Comparison of ENCODE assay signal across 18 cellular contexts in genomic region chr1:203555046-203555445, GRCh38.
DNase-seq lines count a peak whose midpoint lies in the region; ATAC-seq, FAIRE-seq and TF ChIP-seq lines count a peak whose summit lies in the region.
"Had no signal": no experiment of that assay in that cellular context is flagged by ENCODE, and none has a peak within 500 bp of the region (broad histone marks: within the 10 kb centered on the region; RNA-seq: fewer than 3 reads in every experiment).

No MANE protein-coding gene starts in this region.

- no peaks in the 10 kb centered on the region for H3K79me2 ChIP-seq in astrocyte (ENCODE audit: insufficient read depth, low read length)

- H3K4me3 ChIP-seq in astrocyte (ENCODE audit: insufficient read depth, low read depth, low read length) = no peak overlapping the region
- H3K4me3 ChIP-seq in rectal smooth muscle tissue (ENCODE audit: low read length) = peak overlapping the region; percentile 38

- peak overlapping the region; percentile 97 for H3K27ac ChIP-seq in astrocyte (ENCODE audit: low read depth, low read length)
- peak overlapping the region; percentile 96 for H3K27ac ChIP-seq in rectal smooth muscle tissue (ENCODE audit: low read depth, low read length)

- H3K4me1 ChIP-seq in astrocyte (ENCODE audit: insufficient read depth, low read length) (peaks cover 44% of the 10 kb centered on the region), rectal smooth muscle tissue (ENCODE audit: control insufficient read depth, insufficient read depth, low read length) (peaks cover 56% of the 10 kb centered on the region)

- peak overlapping the region; percentile 82 for H3K4me2 ChIP-seq in astrocyte (ENCODE audit: low read length)

- H3K36me3 ChIP-seq in astrocyte (ENCODE audit: insufficient read depth, low read length) (no peaks in the 10 kb centered on the region), rectal smooth muscle tissue (ENCODE audit: control insufficient read depth, insufficient read depth, low read length) (no peaks in the 10 kb centered on the region)

- no peak overlapping the region for H3K4me3 Mint-ChIP-seq in astrocyte (ENCODE audit: unreplicated experiment)
- H3K4me3 Mint-ChIP-seq in endothelial cell (ENCODE audit: unreplicated experiment) = no peak overlapping the region
- H3K4me3 Mint-ChIP-seq: activated CD4-positive, alpha-beta memory T cell treated with anti-CD3 and anti-CD28 coated beads, Interleukin-2, amount 10 ng/mL, durations not matched to agents 7 days and 5 days; natural killer cell; T-helper 2 cell treated with Interferon-gamma antibody and Interleukin-4, amounts not matched to agents 5 μg/mL and 100 μg/mL, for 36 hours had no signal

- H3K9ac ChIP-seq in astrocyte (ENCODE audit: low read length) = peak overlapping the region; percentile 80
- no peak overlapping the region for H3K9ac ChIP-seq in rectal smooth muscle tissue (ENCODE audit: low read length)

- no peaks in the 10 kb centered on the region for H3K9me3 Mint-ChIP-seq in astrocyte (ENCODE audit: unreplicated experiment)
- no peaks in the 10 kb centered on the region for H3K9me3 Mint-ChIP-seq in endothelial cell (ENCODE audit: unreplicated experiment)
- H3K9me3 Mint-ChIP-seq: activated CD4-positive, alpha-beta memory T cell treated with anti-CD3 and anti-CD28 coated beads, Interleukin-2, amount 10 ng/mL, durations not matched to agents 7 days and 5 days; natural killer cell; T-helper 2 cell treated with Interferon-gamma antibody and Interleukin-4, amounts not matched to agents 5 μg/mL and 100 μg/mL, for 36 hours had no signal

- H3K36me3 Mint-ChIP-seq in astrocyte (ENCODE audit: low read depth, unreplicated experiment) = no peaks in the 10 kb centered on the region
- peaks cover 4% of the 10 kb centered on the region for H3K36me3 Mint-ChIP-seq in endothelial cell (ENCODE audit: low read depth, unreplicated experiment)
- H3K36me3 Mint-ChIP-seq: natural killer cell had no signal

- DNase-seq in AG20443 (ENCODE audit: low spot score) = peak; percentile 56
- no peak for DNase-seq in astrocyte (ENCODE audit: low read depth)
- DNase-seq in left ventricle myocardium superior = no peak
- no peak for DNase-seq in occipital lobe (lab: John Stamatoyannopoulos, UW)
- DNase-seq in effector CD4-positive, alpha-beta T cell = no peak
- no peak for DNase-seq in endothelial cell (ENCODE audit: low spot score)
- DNase-seq: activated CD4-positive, alpha-beta memory T cell treated with anti-CD3 and anti-CD28 coated beads, Interleukin-2, amount 10 ng/mL, durations not matched to agents 7 days and 5 days; activated effector memory CD4-positive, alpha-beta T cell treated with anti-CD3 and anti-CD28 coated beads, Interleukin-2, amount 50 U/mL, for 16 hours; central memory CD4-positive, alpha-beta T cell; DND-41; erythroblast; MV-4-11; natural killer cell; NCI-H446 had no signal

- TF ChIP-seq CTCF in astrocyte (IDR thresholded peaks at IDR 0.05; ENCODE audit: insufficient read depth, low read depth, low read length) (no peak), endothelial cell (IDR thresholded peaks at IDR 0.05; ENCODE audit: unreplicated experiment) (no peak)

- peak; percentile 14 for ATAC-seq in left ventricle myocardium superior
- ATAC-seq in GM21619 (IDR thresholded peaks at IDR 0.05; ENCODE audit: unreplicated experiment) = no peak
- ATAC-seq: natural killer cell had no signal

- H2AFZ ChIP-seq in astrocyte (ENCODE audit: low read depth, low read length) = peak overlapping the region; percentile 34

- H3K27me3 ChIP-seq in astrocyte (ENCODE audit: insufficient read depth, low read length) = no peaks in the 10 kb centered on the region
- H3K27me3 ChIP-seq in rectal smooth muscle tissue (ENCODE audit: control insufficient read depth, insufficient read depth, low read length) = no peaks in the 10 kb centered on the region

- H3K27ac Mint-ChIP-seq in astrocyte (ENCODE audit: unreplicated experiment) = no peak overlapping the region
- no peak overlapping the region for H3K27ac Mint-ChIP-seq in endothelial cell (ENCODE audit: unreplicated experiment)
- H3K27ac Mint-ChIP-seq: activated CD4-positive, alpha-beta memory T cell treated with anti-CD3 and anti-CD28 coated beads, Interleukin-2, amount 10 ng/mL, durations not matched to agents 7 days and 5 days; natural killer cell; T-helper 2 cell treated with Interferon-gamma antibody and Interleukin-4, amounts not matched to agents 5 μg/mL and 100 μg/mL, for 36 hours had no signal

- H4K20me1 ChIP-seq in astrocyte (ENCODE audit: insufficient read depth, low read length) = no peaks in the 10 kb centered on the region

- FAIRE-seq in astrocyte (lab: Jason Lieb, UNC) = no peak
- FAIRE-seq: GM19239 had no signal

- H3K4me1 Mint-ChIP-seq in astrocyte (ENCODE audit: low read depth, unreplicated experiment) = peaks cover 50% of the 10 kb centered on the region
- peaks cover 3% of the 10 kb centered on the region for H3K4me1 Mint-ChIP-seq in endothelial cell (ENCODE audit: unreplicated experiment)
- H3K4me1 Mint-ChIP-seq: activated CD4-positive, alpha-beta memory T cell treated with anti-CD3 and anti-CD28 coated beads, Interleukin-2, amount 10 ng/mL, durations not matched to agents 7 days and 5 days; natural killer cell had no signal

- H3K27me3 Mint-ChIP-seq in astrocyte (ENCODE audit: low read depth, unreplicated experiment) (no peaks in the 10 kb centered on the region), endothelial cell (ENCODE audit: unreplicated experiment) (no peaks in the 10 kb centered on the region)

- no peaks in the 10 kb centered on the region for H3K9me3 ChIP-seq in astrocyte (ENCODE audit: insufficient read depth, low read depth, low read length)

- intact Hi-C loops in left ventricle myocardium superior (cut with micrococcal nuclease) = loop anchor here (5.0 kb wide), 1 partner anchor 48 kb away; no protein-coding TSS in a partner anchor
